In genomic region chr14:74985028-74985310, GRCh38 we compare ENCODE assay signal across 15 cellular contexts. TPM values are rescaled to one million over a fixed set of nuclear protein-coding genes. Genes with fewer than 3 reads are reported as not detected.
"Had no signal": no experiment of that assay in that cellular context is flagged by ENCODE, and none has a peak within 500 bp of the region (broad histone marks: within the 10 kb centered on the region; RNA-seq: fewer than 3 reads in every experiment).

No MANE protein-coding gene starts in this region.

- H3K4me3 ChIP-seq: skin epidermis, stomach, uterus had no signal

- H3K27ac Mint-ChIP-seq: activated CD4-positive, alpha-beta T cell treated with anti-CD3 and anti-CD28 coated beads for 36 hours; activated naive CD4-positive, alpha-beta T cell treated with anti-CD3 and anti-CD28 coated beads for 36 hours; activated T-helper 17 cell treated with anti-CD3 and anti-CD28 coated beads, Interleukin-2, amount 50 U/mL, for 72 hours; immature natural killer cell; natural killer cell treated with Interleukin-12 subunit alpha and Interleukin-12 subunit beta and Interleukin-15 and Interleukin-18, amount 100 ng/mL, for 72 hours had no signal

- ATAC-seq: activated CD4-positive, alpha-beta T cell treated with anti-CD3 and anti-CD28 coated beads for 36 hours; activated T-helper 17 cell treated with anti-CD3 and anti-CD28 coated beads, Interleukin-2, amount 50 U/mL, for 72 hours; natural killer cell treated with Interleukin-12 subunit alpha and Interleukin-12 subunit beta and Interleukin-15 and Interleukin-18, amount 100 ng/mL, for 72 hours had no signal

- H3K4me1 Mint-ChIP-seq: activated CD4-positive, alpha-beta T cell treated with anti-CD3 and anti-CD28 coated beads for 36 hours; activated T-helper 17 cell treated with anti-CD3 and anti-CD28 coated beads, Interleukin-2, amount 50 U/mL, for 72 hours; immature natural killer cell had no signal

- H3K36me3 ChIP-seq: stomach, uterus had no signal

- H3K27me3 ChIP-seq: stomach, uterus had no signal

- H3K4me3 Mint-ChIP-seq: activated CD4-positive, alpha-beta T cell treated with anti-CD3 and anti-CD28 coated beads for 36 hours; activated naive CD4-positive, alpha-beta T cell treated with anti-CD3 and anti-CD28 coated beads for 36 hours; activated T-helper 17 cell treated with anti-CD3 and anti-CD28 coated beads, Interleukin-2, amount 50 U/mL, for 72 hours; immature natural killer cell; natural killer cell treated with Interleukin-12 subunit alpha and Interleukin-12 subunit beta and Interleukin-15 and Interleukin-18, amount 100 ng/mL, for 72 hours had no signal

- H3K27ac ChIP-seq: skin epidermis, stomach, uterus, VCaP had no signal

- DNase-seq: activated CD4-positive, alpha-beta T cell treated with anti-CD3 and anti-CD28 coated beads for 36 hours; activated naive CD4-positive, alpha-beta T cell treated with anti-CD3 and anti-CD28 coated beads for 36 hours; activated T-cell treated with anti-CD3 and anti-CD28 coated beads for 4 hours; central memory CD4-positive, alpha-beta T cell; dermis blood vessel endothelial cell; erythroblast; immature natural killer cell; stimulated activated CD4-positive, alpha-beta T cell treated with anti-CD3 and anti-CD28 coated beads, Interleukin-4, amount 100 ng/mL, for 4 hours; stomach; T1000; uterus had no signal

- H3K9me3 ChIP-seq: stomach, uterus had no signal

- H3K27me3 Mint-ChIP-seq: activated CD4-positive, alpha-beta T cell treated with anti-CD3 and anti-CD28 coated beads for 36 hours; activated T-helper 17 cell treated with anti-CD3 and anti-CD28 coated beads, Interleukin-2, amount 50 U/mL, for 72 hours; natural killer cell treated with Interleukin-12 subunit alpha and Interleukin-12 subunit beta and Interleukin-15 and Interleukin-18, amount 100 ng/mL, for 72 hours had no signal

- H3K9me3 Mint-ChIP-seq: activated naive CD4-positive, alpha-beta T cell treated with anti-CD3 and anti-CD28 coated beads for 36 hours; activated T-helper 17 cell treated with anti-CD3 and anti-CD28 coated beads, Interleukin-2, amount 50 U/mL, for 72 hours; immature natural killer cell; natural killer cell treated with Interleukin-12 subunit alpha and Interleukin-12 subunit beta and Interleukin-15 and Interleukin-18, amount 100 ng/mL, for 72 hours had no signal

- H3K4me1 ChIP-seq: uterus had no signal

- H3K36me3 Mint-ChIP-seq: immature natural killer cell; natural killer cell treated with Interleukin-12 subunit alpha and Interleukin-12 subunit beta and Interleukin-15 and Interleukin-18, amount 100 ng/mL, for 72 hours had no signal

RNA-seq across cellular contexts. Expression of gene PGF, which starts 29.6 kb away (rescaled TPM):
- total RNA-seq: natural killer cell treated with Interleukin-12 subunit alpha and Interleukin-12 subunit beta and Interleukin-15 and Interleukin-18, amount 100 ng/mL, for 72 hours had no signal
